ENCODE assay signal across 19 cellular contexts in genomic region chr20:61734733-61735502, GRCh38.
DNase-seq lines count a peak whose midpoint lies in the region; ATAC-seq and TF ChIP-seq lines count a peak whose summit lies in the region.
"Had no signal": no experiment of that assay in that cellular context is flagged by ENCODE, and none has a peak within 500 bp of the region (broad histone marks: within the 10 kb centered on the region; RNA-seq: fewer than 3 reads in every experiment).

No MANE protein-coding gene starts in this region.

- H3K27me3 ChIP-seq in RWPE2 (ENCODE audit: insufficient read depth, poor library complexity, severe bottlenecking): no peaks in the 10 kb centered on the region
- peaks cover 22% of the 10 kb centered on the region for H3K27me3 ChIP-seq in lower lobe of right lung (ENCODE audit: low read depth)
- no peaks in the 10 kb centered on the region for H3K27me3 ChIP-seq in GM23338 (ENCODE audit: insufficient read depth)

- no peak overlapping the region for H3K27ac ChIP-seq in RWPE2 (ENCODE audit: poor library complexity, severe bottlenecking)
- H3K27ac ChIP-seq in lower lobe of right lung: no peak overlapping the region
- no peak overlapping the region for H3K27ac ChIP-seq in GM23338 (ENCODE audit: low read depth)
- no peak overlapping the region for H3K27ac ChIP-seq in RWPE1
- H3K27ac ChIP-seq: A549 had no signal

- ATAC-seq in RWPE2 (ENCODE audit: low read depth): no peak
- no peak for ATAC-seq in lower lobe of right lung
- ATAC-seq in HG03439 (IDR thresholded peaks at IDR 0.05; ENCODE audit: unreplicated experiment): no peak
- ATAC-seq in GM23338: no peak
- ATAC-seq: A549, K562 had no signal

- intact Hi-C loops in CD14-positive monocyte (cut with micrococcal nuclease): no loop called here
- intact Hi-C loops in lower lobe of right lung (cut with DNase I): no loop called here
- intact Hi-C loops in posterior vena cava (cut with DNase I): no loop called here

- no peaks in the 10 kb centered on the region for H3F3A ChIP-seq in GM23338 (replicated peaks; ENCODE audit: low read depth)

- TF ChIP-seq CTCF in CD14-positive monocyte (IDR thresholded peaks at IDR 0.05): no peak
- TF ChIP-seq CTCF in RWPE2 (IDR thresholded peaks at IDR 0.05; ENCODE audit: poor library complexity, severe bottlenecking): no peak
- TF ChIP-seq CTCF in lower lobe of right lung (IDR thresholded peaks at IDR 0.05): no peak
- no peak for TF ChIP-seq CTCF in GM23338 (conservative IDR thresholded peaks at IDR 0.05; ENCODE audit: low read depth in 2 of 2)
- no peak for TF ChIP-seq CTCF in RWPE1 (conservative IDR thresholded peaks at IDR 0.05; ENCODE audit: low read depth)

- H3K9me3 ChIP-seq in RWPE2 (ENCODE audit: severe bottlenecking) (no peaks in the 10 kb centered on the region), lower lobe of right lung (no peaks in the 10 kb centered on the region)
- H3K9me3 ChIP-seq: A549 had no signal

- no peaks in the 10 kb centered on the region for H3K79me2 ChIP-seq in GM23338 (replicated peaks; ENCODE audit: insufficient read depth)

- CTCF ChIA-PET in RWPE1 (lab: Yijun Ruan, JAX): no interaction called here

- no peak overlapping the region for H2AFZ ChIP-seq in GM23338

- no peaks in the 10 kb centered on the region for H3K9me2 ChIP-seq in GM23338 (ENCODE audit: insufficient read depth)

- no peaks in the 10 kb centered on the region for H3K36me3 Mint-ChIP-seq in CD14-positive monocyte
- no peaks in the 10 kb centered on the region for H3K36me3 Mint-ChIP-seq in GM23338 (ENCODE audit: low read depth)
- H3K36me3 Mint-ChIP-seq: CD4-positive, alpha-beta memory T cell had no signal

- no peaks in the 10 kb centered on the region for H4K20me1 ChIP-seq in GM23338 (replicated peaks; ENCODE audit: insufficient read depth)

- H3K4me2 ChIP-seq in GM23338: no peak overlapping the region
- H3K4me2 ChIP-seq: A549 had no signal

- H3K4me3 Mint-ChIP-seq in CD14-positive monocyte (no peak overlapping the region), GM23338 (no peak overlapping the region)
- H3K4me3 Mint-ChIP-seq: CD4-positive, alpha-beta memory T cell; H9 had no signal

- no peaks in the 10 kb centered on the region for H3K4me1 ChIP-seq in RWPE2 (ENCODE audit: insufficient read depth, poor library complexity, severe bottlenecking)
- no peaks in the 10 kb centered on the region for H3K4me1 ChIP-seq in lower lobe of right lung
- no peaks in the 10 kb centered on the region for H3K4me1 ChIP-seq in GM23338 (ENCODE audit: insufficient read depth)
- H3K4me1 ChIP-seq: A549 had no signal

- H3K36me3 ChIP-seq in RWPE2 (ENCODE audit: low read depth) (no peaks in the 10 kb centered on the region), lower lobe of right lung (no peaks in the 10 kb centered on the region), GM23338 (ENCODE audit: insufficient read depth) (no peaks in the 10 kb centered on the region)

- H3K9me3 Mint-ChIP-seq in CD14-positive monocyte (peaks cover 0 to 76% (median 36%) of the 10 kb centered on the region in 7 donors), GM23338 (no peaks in the 10 kb centered on the region)
- H3K9me3 Mint-ChIP-seq: CD4-positive, alpha-beta memory T cell; H9 had no signal

- DNase-seq in CD14-positive monocyte (ENCODE audit: low spot score) (peak; percentile 22), RWPE2 (ENCODE audit: low spot score) (peak; percentile 77), lower lobe of right lung (peak; percentile 25), posterior vena cava (ENCODE audit: low spot score) (peak; percentile 57), GM23338 (ENCODE audit: low spot score) (no peak), RWPE1 (ENCODE audit: low spot score) (no peak)
- no peak for DNase-seq in activated CD4-positive, CD25-positive, alpha-beta regulatory T cell treated with anti-CD3 and anti-CD28 coated beads, Interleukin-2, amount 50 U/mL, for 72 hours
- DNase-seq: AML-193; C1 segment of cervical spinal cord; CD4-positive, alpha-beta memory T cell; COR-L47; DMS153; DMS79 treated with DMSO at 0.1 percent for 48 hours; EL; GOT3; H9 had no signal

- H3K4me3 ChIP-seq in RWPE2 (ENCODE audit: severe bottlenecking): no peak overlapping the region
- H3K4me3 ChIP-seq in lower lobe of right lung: no peak overlapping the region
- H3K4me3 ChIP-seq in GM23338: no peak overlapping the region
- H3K4me3 ChIP-seq: A549, K562 had no signal

- no peaks in the 10 kb centered on the region for H3K4me1 Mint-ChIP-seq in CD14-positive monocyte
- H3K4me1 Mint-ChIP-seq in GM23338: no peaks in the 10 kb centered on the region; the same call in 2 of the 3 replicates
- H3K4me1 Mint-ChIP-seq: CD4-positive, alpha-beta memory T cell; H9 had no signal

- POLR2A ChIA-PET in RWPE1 (lab: Yijun Ruan, JAX; ENCODE audit: low non-redundant PET): no interaction called here

- H3K27me3 Mint-ChIP-seq in CD14-positive monocyte (ENCODE audit: low read depth in 3 of 3) (peaks cover 4 to 8% (median 6%) of the 10 kb centered on the region in 3 donors), GM23338 (ENCODE audit: insufficient read depth, low read depth, poor library complexity) (peaks cover 15% of the 10 kb centered on the region)

- H3K27ac Mint-ChIP-seq in CD14-positive monocyte (no peak overlapping the region), GM23338 (no peak overlapping the region)
- H3K27ac Mint-ChIP-seq: CD4-positive, alpha-beta memory T cell had no signal

TF ChIP-seq in GM23338, 12 proteins besides CTCF, POLR2A, EP300 and RAD21 (continues in another document):
- no peak for TF ChIP-seq EZH2 (IDR thresholded peaks at IDR 0.05; ENCODE audit: low read depth, unreplicated experiment)
- no peak for TF ChIP-seq POLR2AphosphoS5 (IDR thresholded peaks at IDR 0.05; ENCODE audit: low read depth)
- no peak for TF ChIP-seq REST (IDR thresholded peaks at IDR 0.05; ENCODE audit: unreplicated experiment)
- TF ChIP-seq JUNB (IDR thresholded peaks at IDR 0.05; ENCODE audit: unreplicated experiment): no peak
- no peak for TF ChIP-seq STAT1 (IDR thresholded peaks at IDR 0.05; ENCODE audit: unreplicated experiment)

Comparison
In these comparisons a context has a peak if more than half of its experiments do, and no peak if none do; other contexts are left out.
1. DNase-seq: peak in CD14-positive monocyte (single experiment), RWPE2 (single experiment), lower lobe of right lung (single experiment) and posterior vena cava (single experiment); none in activated CD4-positive, CD25-positive, alpha-beta regulatory T cell treated with anti-CD3 and anti-CD28 coated beads, Interleukin-2, amount 50 U/mL, for 72 hours (single experiment), GM23338 (single experiment) and RWPE1 (single experiment).